In the genomic region with DNA sequence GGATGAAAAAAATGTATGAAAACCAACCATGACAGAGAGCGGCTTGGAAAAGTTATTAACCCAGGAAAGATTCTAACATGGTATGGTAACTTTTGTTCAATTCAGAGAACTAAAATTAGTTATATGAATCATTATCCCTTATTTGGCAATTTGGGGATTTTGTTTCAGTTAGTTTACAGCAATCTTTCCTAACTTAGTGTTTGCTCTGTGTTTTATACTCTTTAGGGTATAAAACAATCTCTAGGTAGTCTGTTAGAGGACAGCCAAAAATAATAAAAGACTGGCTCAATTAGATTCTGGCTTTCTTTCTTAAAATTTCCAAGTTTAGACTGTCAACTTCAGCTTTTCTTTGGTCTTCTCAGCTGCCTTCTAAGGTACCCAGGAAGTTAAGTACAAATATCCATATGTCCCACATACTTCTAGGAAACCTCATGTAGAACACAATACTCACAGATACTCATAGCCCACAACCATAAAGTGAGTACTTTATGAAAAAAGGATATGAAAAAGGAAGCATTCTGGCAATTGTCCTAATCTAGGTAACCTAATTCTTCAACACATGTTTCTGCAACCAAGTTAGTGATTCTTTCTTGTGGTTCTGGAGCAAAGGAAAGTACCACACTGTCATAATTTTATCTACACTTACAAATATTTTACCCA, we compare ENCODE assay signal across 14 cellular contexts.
DNase-seq lines count a peak whose midpoint lies in the region; ATAC-seq and TF ChIP-seq lines count a peak whose summit lies in the region.
"Had no signal": no experiment of that assay in that cellular context is flagged by ENCODE, and none has a peak within 500 bp of the region (broad histone marks: within the 10 kb centered on the region; RNA-seq: fewer than 3 reads in every experiment).

No MANE protein-coding gene starts in this region.

- no peaks in the 10 kb centered on the region for H3K27me3 ChIP-seq in left lung
- H3K27me3 ChIP-seq: upper lobe of left lung had no signal

- no peaks in the 10 kb centered on the region for H3K4me1 ChIP-seq in left lung
- H3K4me1 ChIP-seq: upper lobe of left lung had no signal

- H3K27me3 Mint-ChIP-seq in stimulated activated naive CD8-positive, alpha-beta T cell treated with anti-CD3 and anti-CD28 coated beads, Interleukin-15, amount 100 ng/mL, for 72 hours, result no peaks in the 10 kb centered on the region
- peaks cover 2% of the 10 kb centered on the region for H3K27me3 Mint-ChIP-seq in endothelial cell (ENCODE audit: unreplicated experiment)

- H3K4me3 ChIP-seq in left lung, result no peak overlapping the region
- H3K4me3 ChIP-seq: GM23338, upper lobe of left lung had no signal

- H3K27ac Mint-ChIP-seq in stimulated activated naive CD8-positive, alpha-beta T cell treated with anti-CD3 and anti-CD28 coated beads, Interleukin-15, amount 100 ng/mL, for 72 hours, result peak overlapping the region; percentile 87 to 94
- H3K27ac Mint-ChIP-seq in endothelial cell (ENCODE audit: unreplicated experiment), result peak overlapping the region; percentile 48
- H3K27ac Mint-ChIP-seq: activated naive CD4-positive, alpha-beta T cell treated with anti-CD3 and anti-CD28 coated beads for 36 hours; GM23338 had no signal

- intact Hi-C loops in left lung (cut with DNase I), result no loop called here

- H3K36me3 Mint-ChIP-seq in endothelial cell (ENCODE audit: low read depth, unreplicated experiment), result no peaks in the 10 kb centered on the region

- H3K4me3 Mint-ChIP-seq in stimulated activated naive CD8-positive, alpha-beta T cell treated with anti-CD3 and anti-CD28 coated beads, Interleukin-15, amount 100 ng/mL, for 72 hours, result peak overlapping the region in 1 of 2 donors; percentile 8
- H3K4me3 Mint-ChIP-seq in endothelial cell (ENCODE audit: unreplicated experiment), result no peak overlapping the region
- H3K4me3 Mint-ChIP-seq: activated naive CD4-positive, alpha-beta T cell treated with anti-CD3 and anti-CD28 coated beads for 36 hours; GM23338 had no signal

- no peaks in the 10 kb centered on the region for H3K36me3 ChIP-seq in left lung
- H3K36me3 ChIP-seq: upper lobe of left lung had no signal

- peak; percentile 61 for ATAC-seq in stimulated activated naive CD8-positive, alpha-beta T cell treated with anti-CD3 and anti-CD28 coated beads, Interleukin-15, amount 100 ng/mL, for 72 hours
- no peak for ATAC-seq in stimulated activated naive CD8-positive, alpha-beta T cell treated with anti-CD3 and anti-CD28 coated beads, Interleukin-15, Interleukin-2, amounts not matched to agents 100 U/mL and 50 U/mL, for 24 hours
- ATAC-seq in HG03095 (IDR thresholded peaks at IDR 0.05; ENCODE audit: unreplicated experiment), result peak; percentile 23
- ATAC-seq in left lung, result no peak
- ATAC-seq in left lobe of liver, result no peak
- ATAC-seq: GM23338, Right ventricle myocardium inferior had no signal

- H3K9me3 Mint-ChIP-seq in stimulated activated naive CD8-positive, alpha-beta T cell treated with anti-CD3 and anti-CD28 coated beads, Interleukin-15, amount 100 ng/mL, for 72 hours, result no peaks in the 10 kb centered on the region
- no peaks in the 10 kb centered on the region for H3K9me3 Mint-ChIP-seq in endothelial cell (ENCODE audit: unreplicated experiment)
- H3K9me3 Mint-ChIP-seq: GM23338 had no signal

- peaks cover 6% of the 10 kb centered on the region for H3K4me1 Mint-ChIP-seq in stimulated activated naive CD8-positive, alpha-beta T cell treated with anti-CD3 and anti-CD28 coated beads, Interleukin-15, amount 100 ng/mL, for 72 hours
- H3K4me1 Mint-ChIP-seq in endothelial cell (ENCODE audit: unreplicated experiment), result peaks cover 31% of the 10 kb centered on the region

- DNase-seq in stimulated activated naive CD8-positive, alpha-beta T cell treated with anti-CD3 and anti-CD28 coated beads, Interleukin-15, amount 100 ng/mL, for 72 hours, result no peak
- DNase-seq in stimulated activated naive CD8-positive, alpha-beta T cell treated with anti-CD3 and anti-CD28 coated beads, Interleukin-15, Interleukin-2, amounts not matched to agents 100 U/mL and 50 U/mL, for 24 hours, result no peak
- DNase-seq in endothelial cell (ENCODE audit: low spot score) (no peak), left lung (no peak), SKM-1 (lab: John Stamatoyannopoulos, UW; ENCODE audit: unreplicated experiment) (no peak), left lobe of liver (ENCODE audit: low spot score) (no peak)
- DNase-seq in effector CD4-positive, alpha-beta T cell, result no peak
- DNase-seq: activated naive CD4-positive, alpha-beta T cell treated with anti-CD3 and anti-CD28 coated beads for 36 hours; C1 segment of cervical spinal cord; NCI-H2029; upper lobe of left lung had no signal

- TF ChIP-seq CTCF in endothelial cell (IDR thresholded peaks at IDR 0.05; ENCODE audit: unreplicated experiment), result no peak
- no peak for TF ChIP-seq CTCF in left lung (IDR thresholded peaks at IDR 0.05)

- no peaks in the 10 kb centered on the region for H3K9me3 ChIP-seq in left lung
- H3K9me3 ChIP-seq: upper lobe of left lung had no signal

- no peak overlapping the region for H3K27ac ChIP-seq in left lung
- H3K27ac ChIP-seq: upper lobe of left lung had no signal

Comparison
In these comparisons a context has a peak if more than half of its experiments do, and no peak if none do; other contexts are left out.
1. ATAC-seq: peak in stimulated activated naive CD8-positive, alpha-beta T cell treated with anti-CD3 and anti-CD28 coated beads, Interleukin-15, amount 100 ng/mL, for 72 hours (single experiment) and HG03095 (single experiment); none in stimulated activated naive CD8-positive, alpha-beta T cell treated with anti-CD3 and anti-CD28 coated beads, Interleukin-15, Interleukin-2, amounts not matched to agents 100 U/mL and 50 U/mL, for 24 hours (single experiment), left lung (single experiment) and left lobe of liver (single experiment).